14 cellular contexts compared by ENCODE assay signal in genomic region chr13:98174321-98174720, GRCh38. TPM values are rescaled to one million over a fixed set of nuclear protein-coding genes. Genes with fewer than 3 reads are reported as not detected.
DNase-seq lines count a peak whose midpoint lies in the region; ATAC-seq and TF ChIP-seq lines count a peak whose summit lies in the region.
"Had no signal": no experiment of that assay in that cellular context is flagged by ENCODE, and none has a peak within 500 bp of the region (broad histone marks: within the 10 kb centered on the region; RNA-seq: fewer than 3 reads in every experiment).

No MANE protein-coding gene starts in this region.

- TF ChIP-seq RAD21 in liver (IDR thresholded peaks at IDR 0.05): no peak

- peak overlapping the region; percentile 74 for H3K27ac ChIP-seq in HUES48 (ENCODE audit: low read depth, low read length)
- H3K27ac ChIP-seq in body of pancreas: peak overlapping the region; percentile 48 to 81 (median 74)
- H3K27ac ChIP-seq in liver (ENCODE audit: low read depth in 1 of 2, low read length in 2 of 2): peak overlapping the region; percentile 77 to 87
- H3K27ac ChIP-seq in stomach: peak overlapping the region; percentile 45 to 83 (median 79)

- H3K9ac ChIP-seq in HUES48 (ENCODE audit: low read depth, low read length): no peak overlapping the region
- H3K9ac ChIP-seq in liver (ENCODE audit: low read depth in 1 of 2, low read length in 2 of 2): peak overlapping the region in 1 of 2 donors; percentile 38

- H3K9me3 ChIP-seq in HUES48 (ENCODE audit: control insufficient read depth, insufficient read depth, low read length) (no peaks in the 10 kb centered on the region), body of pancreas (no peaks in the 10 kb centered on the region), liver (ENCODE audit: control insufficient read depth in 4 of 4, low read length in 3 of 4) (no peaks in the 10 kb centered on the region), stomach (no peaks in the 10 kb centered on the region)

- no peak for TF ChIP-seq POLR2A in body of pancreas (IDR thresholded peaks at IDR 0.05)
- TF ChIP-seq POLR2A in stomach (IDR thresholded peaks at IDR 0.05): no peak

- H3K36me3 ChIP-seq in HUES48 (ENCODE audit: control insufficient read depth, insufficient read depth, low read length) (no peaks in the 10 kb centered on the region), body of pancreas (replicated peaks in 1 of 2; ENCODE audit: insufficient read depth in 1 of 2, low read depth in 2 of 2) (no peaks in the 10 kb centered on the region), liver (ENCODE audit: control insufficient read depth in 4 of 4, insufficient read depth in 3 of 4, low read depth in 1 of 4, low read length in 3 of 4) (peaks cover 0 to 8% (median 1%) of the 10 kb centered on the region in 4 donors), stomach (peaks cover 4 to 10% (median 9%) of the 10 kb centered on the region in 4 donors)

- ATAC-seq in body of pancreas: no peak
- ATAC-seq in HG02981 (IDR thresholded peaks at IDR 0.05; ENCODE audit: unreplicated experiment): no peak

- TF ChIP-seq CTCF in body of pancreas (IDR thresholded peaks at IDR 0.05) (no peak), liver (IDR thresholded peaks at IDR 0.05; ENCODE audit: low read depth, low read length, missing input control) (no peak), stomach (IDR thresholded peaks at IDR 0.05) (no peak)

- H3K27me3 ChIP-seq in HUES48 (ENCODE audit: control insufficient read depth, insufficient read depth, low read length): no peaks in the 10 kb centered on the region
- no peaks in the 10 kb centered on the region for H3K27me3 ChIP-seq in body of pancreas
- H3K27me3 ChIP-seq in liver (ENCODE audit: control insufficient read depth in 4 of 4, insufficient read depth in 4 of 4, low read length in 3 of 4): no peaks in the 10 kb centered on the region
- H3K27me3 ChIP-seq in stomach: no peaks in the 10 kb centered on the region

- H3K4me1 ChIP-seq in HUES48 (ENCODE audit: control insufficient read depth, insufficient read depth, low read length) (peaks cover 54% of the 10 kb centered on the region), body of pancreas (peaks cover 43% of the 10 kb centered on the region), liver (ENCODE audit: control insufficient read depth in 4 of 4, insufficient read depth in 4 of 4, low read length in 3 of 4) (peaks cover 10 to 45% (median 37%) of the 10 kb centered on the region in 4 donors), stomach (peaks cover 38 to 52% (median 44%) of the 10 kb centered on the region in 4 donors)

- 53% methylated on average over 7 of the region's 7 CpGs for WGBS in body of pancreas, 2 donors
- WGBS in liver: 36% methylated on average over 7 of the region's 7 CpGs
- WGBS in stomach, 5 donors: 23 to 57% (median 33%) methylated on average over 7 of the region's 7 CpGs

- DNase-seq in body of pancreas (no peak), stomach (no peak), HCEC 1CT (no peak), NCI-H2171 (lab: John Stamatoyannopoulos, UW) (no peak)
- DNase-seq: activated CD4-positive, alpha-beta T cell treated with anti-CD3 and anti-CD28 coated beads, Interleukin-2, amount 50 U/mL, for 4 hours; effector memory CD4-positive, alpha-beta T cell; NCI-H446 treated with DMSO at 0.1 percent for 48 hours; stimulated activated CD8-positive, alpha-beta memory T cell treated with anti-CD3 and anti-CD28 coated beads, Interleukin-4, amount 100 ng/mL, for 48 hours had no signal

- H3K4me3 ChIP-seq in HUES48 (ENCODE audit: low read depth, low read length) (no peak overlapping the region), body of pancreas (no peak overlapping the region), liver (ENCODE audit: low read depth in 1 of 3, low read length in 3 of 3) (no peak overlapping the region), stomach (no peak overlapping the region)

- TF ChIP-seq EP300 in stomach (IDR thresholded peaks at IDR 0.05): no peak

- intact Hi-C loops in body of pancreas (cut with DNase I) (no loop called here), stomach (cut with DNase I; ENCODE audit: low total_unique reads) (no loop called here)

TF ChIP-seq in liver, 16 proteins besides CTCF, POLR2A, EP300 and RAD21:
- no peak for TF ChIP-seq ATF3 (IDR thresholded peaks at IDR 0.05)
- TF ChIP-seq HNF4A (conservative IDR thresholded peaks at IDR 0.05): peak in 1 of 2 donors; percentile 9
- TF ChIP-seq FOXA2 (IDR thresholded peaks at IDR 0.05): peak; percentile 37

RNA-seq across cellular contexts. Expression of gene RNF113B, which starts 2.7 kb away (rescaled TPM):
- total RNA-seq in body of pancreas: not detected
- not detected for total RNA-seq in liver
- polyA plus RNA-seq in liver: under 1 TPM in 1 of 2 donors, not detected in 1; 0.64 TPM
- total RNA-seq in stomach: not detected
- polyA plus RNA-seq in stomach: not detected
- total RNA-seq: glomerular endothelial cell, OCI-LY7 had no signal
- polyA plus RNA-seq: CD14-positive monocyte had no signal

RNA-seq across cellular contexts. Expression of gene FARP1, which starts 31.4 kb away (rescaled TPM):
- total RNA-seq in body of pancreas: 10 to 100 TPM; 89.5 to 93.6 TPM
- 10 to 100 TPM; 29.4 to 62.6 TPM for total RNA-seq in liver
- polyA plus RNA-seq in liver: 10 to 100 TPM; 28.4 to 50.2 TPM
- total RNA-seq in stomach: 100 to 1,000 TPM in 3 of 5 donors, 10 to 100 TPM in 2; 58.3 to 319 (median 127) TPM
- 10 to 100 TPM; 11.6 to 24.1 (median 16.0) TPM for polyA plus RNA-seq in stomach
- total RNA-seq: OCI-LY7 had no signal
